ENCODE assay signal across 9 cellular contexts in the genomic region with DNA sequence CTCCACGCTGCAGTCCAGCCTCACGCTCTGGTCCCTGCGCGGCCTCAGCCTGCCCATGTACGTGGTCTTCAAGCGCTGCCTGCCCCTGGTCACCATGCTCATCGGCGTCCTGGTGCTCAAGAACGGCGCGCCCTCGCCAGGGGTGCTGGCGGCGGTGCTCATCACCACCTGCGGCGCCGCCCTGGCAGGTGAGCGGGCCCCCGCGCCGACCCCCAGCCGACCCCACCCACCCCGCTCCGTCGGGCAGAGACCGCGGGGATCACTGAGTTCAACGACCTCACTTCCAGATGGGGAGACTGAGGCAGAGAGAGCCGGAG. TPM values are rescaled to one million over a fixed set of nuclear protein-coding genes. Genes with fewer than 3 reads are reported as not detected.
A peak's percentile ranks its signal among the peaks of the same experiment; 100 is the strongest.
DNase-seq lines count a peak whose midpoint lies in the region; ATAC-seq and TF ChIP-seq lines count a peak whose summit lies in the region.
"Had no signal": no experiment of that assay in that cellular context is flagged by ENCODE, and none has a peak within 500 bp of the region (broad histone marks: within the 10 kb centered on the region; RNA-seq: fewer than 3 reads in every experiment).

No MANE protein-coding gene starts in this region.

- ATAC-seq in GM19463 (IDR thresholded peaks at IDR 0.05; ENCODE audit: unreplicated experiment) = no peak

- H3K4me1 ChIP-seq in SJSA1 (replicated peaks) (peaks cover 18% of the 10 kb centered on the region), esophagus (ENCODE audit: control insufficient read depth in 2 of 2, insufficient read depth in 2 of 2, low read length in 1 of 2) (peaks cover 12 to 16% of the 10 kb centered on the region in 2 donors), parathyroid adenoma (peaks cover 2% of the 10 kb centered on the region)

- no peaks in the 10 kb centered on the region for H3K79me2 ChIP-seq in parathyroid adenoma

- H2AFZ ChIP-seq in parathyroid adenoma = peak overlapping the region; percentile 21

- peak overlapping the region; percentile 71 for H3K4me2 ChIP-seq in parathyroid adenoma (ENCODE audit: low read length)

- H3K27ac ChIP-seq in SJSA1 = no peak overlapping the region
- no peak overlapping the region for H3K27ac ChIP-seq in esophagus (ENCODE audit: low read depth in 2 of 2, low read length in 1 of 2)
- no peak overlapping the region for H3K27ac ChIP-seq in parathyroid adenoma

- H3K9ac ChIP-seq in parathyroid adenoma = no peak overlapping the region

- in situ Hi-C loops in G401 (cut with HindIII; ENCODE audit: low sequenced_read_pairs) = no loop called here

- WGBS in esophagus, 2 donors = 2% methylated on average over 29 of the region's 29 CpGs

- TF ChIP-seq CTCF in GM12864 (IDR thresholded peaks at IDR 0.05; ENCODE audit: low read depth, low read length, missing control alignments) = no peak
- TF ChIP-seq CTCF in parathyroid adenoma (IDR thresholded peaks at IDR 0.05) = no peak

- H3K36me3 ChIP-seq in SJSA1 (no peaks in the 10 kb centered on the region), esophagus (ENCODE audit: control insufficient read depth in 2 of 2, insufficient read depth in 2 of 2, low read length in 1 of 2) (no peaks in the 10 kb centered on the region), parathyroid adenoma (ENCODE audit: control insufficient read depth, insufficient read depth, low read length) (no peaks in the 10 kb centered on the region)

- H3K27me3 ChIP-seq in SJSA1 (replicated peaks) (peaks cover 47% of the 10 kb centered on the region), esophagus (ENCODE audit: control insufficient read depth in 1 of 2, insufficient read depth in 2 of 2, low read length in 2 of 2) (peaks cover 0 to 24% of the 10 kb centered on the region in 2 donors), parathyroid adenoma (ENCODE audit: control insufficient read depth, insufficient read depth, low read length) (peaks cover 11% of the 10 kb centered on the region)

- DNase-seq in GM12864 (ENCODE audit: low read depth) = no peak
- no peak for DNase-seq in SJSA1 (ENCODE audit: low read depth in 1 of 2, low spot score in 2 of 2)
- DNase-seq in NCI-H2029 treated with DMSO at 0.1 percent for 48 hours (lab: John Stamatoyannopoulos, UW) = no peak
- DNase-seq in G401 (ENCODE audit: low spot score) = no peak
- no peak for DNase-seq in AG08396 (ENCODE audit: low spot score)

- H3K4me3 ChIP-seq in GM12864 (ENCODE audit: low read depth, low read length) (peak overlapping the region; percentile 58), SJSA1 (peak overlapping the region; percentile 38), esophagus (ENCODE audit: low read depth in 1 of 2, low read length in 2 of 2) (peak overlapping the region; percentile 40 to 59), parathyroid adenoma (ENCODE audit: low read depth, low read length) (no peak overlapping the region)

- H3K9me3 ChIP-seq in SJSA1 (replicated peaks) = no peaks in the 10 kb centered on the region; the same call in 1 of the 2 replicates
- H3K9me3 ChIP-seq in esophagus (ENCODE audit: control insufficient read depth in 2 of 2, insufficient read depth in 1 of 2, low read depth in 1 of 2, low read length in 1 of 2) = peaks cover 0 to 6% of the 10 kb centered on the region in 2 donors
- H3K9me3 ChIP-seq in parathyroid adenoma (ENCODE audit: control insufficient read depth, low read length) = no peaks in the 10 kb centered on the region

RNA-seq across cellular contexts. Expression of a gene that starts 0.5 kb away (rescaled TPM):
- total RNA-seq in SJSA1 (2014; rRNA removed; shearing (Covaris generic)) = not detected in 2 replicates
- polyA plus RNA-seq in esophagus = under 1 TPM in 1 of 2 donors, not detected in 1; 0.02 TPM
- not detected in 2 replicates for total RNA-seq in G401 (2014; rRNA removed; shearing (Covaris generic))
- total RNA-seq: T-helper 1 cell treated with Interleukin-12 subunit alpha and Interleukin-12 subunit beta and Interleukin-4 antibody, amounts not matched to agents 30 ng/mL and 1 ng/mL, for 36 hours had no signal
